1 cellular context compared by ENCODE assay signal in genomic region chrX:13091111-13091765, GRCh38.
TF ChIP-seq lines count a peak whose summit lies in the region.

No MANE protein-coding gene starts in this region.

TF ChIP-seq in HepG2, 621 proteins besides CTCF, POLR2A, EP300 and RAD21 (continued from another document):
- TF ChIP-seq, protein P1, sequence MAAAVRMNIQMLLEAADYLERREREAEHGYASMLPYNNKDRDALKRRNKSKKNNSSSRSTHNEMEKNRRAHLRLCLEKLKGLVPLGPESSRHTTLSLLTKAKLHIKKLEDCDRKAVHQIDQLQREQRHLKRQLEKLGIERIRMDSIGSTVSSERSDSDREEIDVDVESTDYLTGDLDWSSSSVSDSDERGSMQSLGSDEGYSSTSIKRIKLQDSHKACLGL (CRISPR knock-in tag; IDR thresholded peaks at IDR 0.05): no peak
- no peak for TF ChIP-seq PITX1 (CRISPR knock-in tag; IDR thresholded peaks at IDR 0.05)
- TF ChIP-seq, protein P2, sequence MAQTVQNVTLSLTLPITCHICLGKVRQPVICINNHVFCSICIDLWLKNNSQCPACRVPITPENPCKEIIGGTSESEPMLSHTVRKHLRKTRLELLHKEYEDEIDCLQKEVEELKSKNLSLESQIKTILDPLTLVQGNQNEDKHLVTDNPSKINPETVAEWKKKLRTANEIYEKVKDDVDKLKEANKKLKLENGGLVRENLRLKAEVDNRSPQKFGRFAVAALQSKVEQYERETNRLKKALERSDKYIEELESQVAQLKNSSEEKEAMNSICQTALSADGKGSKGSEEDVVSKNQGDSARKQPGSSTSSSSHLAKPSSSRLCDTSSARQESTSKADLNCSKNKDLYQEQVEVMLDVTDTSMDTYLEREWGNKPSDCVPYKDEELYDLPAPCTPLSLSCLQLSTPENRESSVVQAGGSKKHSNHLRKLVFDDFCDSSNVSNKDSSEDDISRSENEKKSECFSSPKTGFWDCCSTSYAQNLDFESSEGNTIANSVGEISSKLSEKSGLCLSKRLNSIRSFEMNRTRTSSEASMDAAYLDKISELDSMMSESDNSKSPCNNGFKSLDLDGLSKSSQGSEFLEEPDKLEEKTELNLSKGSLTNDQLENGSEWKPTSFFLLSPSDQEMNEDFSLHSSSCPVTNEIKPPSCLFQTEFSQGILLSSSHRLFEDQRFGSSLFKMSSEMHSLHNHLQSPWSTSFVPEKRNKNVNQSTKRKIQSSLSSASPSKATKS (CRISPR knock-in tag; IDR thresholded peaks at IDR 0.05): no peak
- TF ChIP-seq, protein P3, sequence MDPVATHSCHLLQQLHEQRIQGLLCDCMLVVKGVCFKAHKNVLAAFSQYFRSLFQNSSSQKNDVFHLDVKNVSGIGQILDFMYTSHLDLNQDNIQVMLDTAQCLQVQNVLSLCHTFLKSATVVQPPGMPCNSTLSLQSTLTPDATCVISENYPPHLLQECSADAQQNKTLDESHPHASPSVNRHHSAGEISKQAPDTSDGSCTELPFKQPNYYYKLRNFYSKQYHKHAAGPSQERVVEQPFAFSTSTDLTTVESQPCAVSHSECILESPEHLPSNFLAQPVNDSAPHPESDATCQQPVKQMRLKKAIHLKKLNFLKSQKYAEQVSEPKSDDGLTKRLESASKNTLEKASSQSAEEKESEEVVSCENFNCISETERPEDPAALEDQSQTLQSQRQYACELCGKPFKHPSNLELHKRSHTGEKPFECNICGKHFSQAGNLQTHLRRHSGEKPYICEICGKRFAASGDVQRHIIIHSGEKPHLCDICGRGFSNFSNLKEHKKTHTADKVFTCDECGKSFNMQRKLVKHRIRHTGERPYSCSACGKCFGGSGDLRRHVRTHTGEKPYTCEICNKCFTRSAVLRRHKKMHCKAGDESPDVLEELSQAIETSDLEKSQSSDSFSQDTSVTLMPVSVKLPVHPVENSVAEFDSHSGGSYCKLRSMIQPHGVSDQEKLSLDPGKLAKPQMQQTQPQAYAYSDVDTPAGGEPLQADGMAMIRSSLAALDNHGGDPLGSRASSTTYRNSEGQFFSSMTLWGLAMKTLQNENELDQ (CRISPR knock-in tag; IDR thresholded peaks at IDR 0.05; ENCODE audit: borderline replicate concordance): no peak
- no peak for TF ChIP-seq KDM6A (CRISPR knock-in tag; IDR thresholded peaks at IDR 0.05; ENCODE audit: low read depth)
- no peak for TF ChIP-seq ZNF333 (CRISPR knock-in tag; IDR thresholded peaks at IDR 0.05; ENCODE audit: borderline replicate concordance)
- no peak for TF ChIP-seq ZNF780A (CRISPR knock-in tag; IDR thresholded peaks at IDR 0.05)
- no peak for TF ChIP-seq CAMTA2 (CRISPR knock-in tag; IDR thresholded peaks at IDR 0.05; ENCODE audit: borderline replicate concordance)
- TF ChIP-seq KDM4B (CRISPR knock-in tag; IDR thresholded peaks at IDR 0.05): no peak
- TF ChIP-seq SP2 (CRISPR knock-in tag; IDR thresholded peaks at IDR 0.05): no peak
- TF ChIP-seq WIZ (CRISPR knock-in tag; IDR thresholded peaks at IDR 0.05): no peak
- TF ChIP-seq RORA (CRISPR knock-in tag; IDR thresholded peaks at IDR 0.05): no peak
